26 cellular contexts compared by ENCODE assay signal in genomic region chr17:61460796-61461585, GRCh38. TPM values are rescaled to one million over a fixed set of nuclear protein-coding genes. Genes with fewer than 3 reads are reported as not detected.
A peak's percentile ranks its signal among the peaks of the same experiment; 100 is the strongest.
DNase-seq lines count a peak whose midpoint lies in the region; ATAC-seq and TF ChIP-seq lines count a peak whose summit lies in the region.
"Had no signal": no experiment of that assay in that cellular context is flagged by ENCODE, and none has a peak within 500 bp of the region (broad histone marks: within the 10 kb centered on the region; RNA-seq: fewer than 3 reads in every experiment).

No MANE protein-coding gene starts in this region.

- H3K27ac ChIP-seq in naive thymus-derived CD4-positive, alpha-beta T cell (ENCODE audit: low read depth, low read length): no peak overlapping the region
- H3K27ac ChIP-seq: body of pancreas, colonic mucosa, left ventricle myocardium inferior, PC-9 had no signal

- peaks cover 0 to 17% of the 10 kb centered on the region in 2 donors for H3K27me3 ChIP-seq in naive thymus-derived CD4-positive, alpha-beta T cell (ENCODE audit: control insufficient read depth in 2 of 2, insufficient read depth in 2 of 2, low read length in 2 of 2)

- no peak overlapping the region for H3K4me3 ChIP-seq in naive thymus-derived CD4-positive, alpha-beta T cell (ENCODE audit: low read length)
- H3K4me3 ChIP-seq: body of pancreas, colonic mucosa, PC-9 had no signal

- H3K36me3 ChIP-seq in naive thymus-derived CD4-positive, alpha-beta T cell (ENCODE audit: control insufficient read depth in 2 of 3, insufficient read depth in 3 of 3, low read length in 3 of 3): no peaks in the 10 kb centered on the region
- H3K36me3 ChIP-seq: colonic mucosa, left ventricle myocardium inferior had no signal

- peaks cover 0 to 6% of the 10 kb centered on the region in 2 donors for H3K4me1 ChIP-seq in naive thymus-derived CD4-positive, alpha-beta T cell (ENCODE audit: control insufficient read depth in 2 of 2, insufficient read depth in 2 of 2, low read length in 2 of 2)

- no peaks in the 10 kb centered on the region for H3K36me3 Mint-ChIP-seq in activated naive CD8-positive, alpha-beta T cell
- H3K36me3 Mint-ChIP-seq in activated naive CD8-positive, alpha-beta T cell treated with anti-CD3 and anti-CD28 coated beads for 36 hours: no peaks in the 10 kb centered on the region
- H3K36me3 Mint-ChIP-seq in WTC11 (0 out of 2 replicates have a peak, but pooled peaks cover 2% of the 10 kb centered on the region), osteocyte (ENCODE audit: unreplicated experiment) (no peaks in the 10 kb centered on the region)
- H3K36me3 Mint-ChIP-seq in naive thymus-derived CD4-positive, alpha-beta T cell: no peaks in the 10 kb centered on the region

- intact Hi-C loops in naive thymus-derived CD4-positive, alpha-beta T cell (cut with micrococcal nuclease): no loop called here

- DNase-seq in activated naive CD8-positive, alpha-beta T cell treated with anti-CD3 and anti-CD28 coated beads for 36 hours: no peak
- no peak for DNase-seq in WTC11 (ENCODE audit: low spot score)
- DNase-seq in naive thymus-derived CD4-positive, alpha-beta T cell: peak in 1 of 9 donors; percentile 9
- no peak for DNase-seq in osteocyte (ENCODE audit: extremely low spot score, unreplicated experiment)
- DNase-seq in medulla oblongata (ENCODE audit: extremely low spot score): no peak
- no peak for DNase-seq in GF-D8 (lab: John Stamatoyannopoulos, UW)
- DNase-seq: ACHN; activated CD4-positive, alpha-beta memory T cell treated with anti-CD3 and anti-CD28 coated beads, Interleukin-2, amount 10 ng/mL, durations not matched to agents 7 days and 5 days; activated naive CD8-positive, alpha-beta T cell treated with anti-CD3 and anti-CD28 coated beads, Interleukin-2, amount 50 U/mL, for 24 hours; body of pancreas; GOT3; KG1; left ventricle myocardium inferior; NCI-H187; NCI-H2227 treated with DMSO at 0.1 percent for 48 hours; NCI-H748 treated with DMSO at 0.1 percent for 48 hours; PC-9; right cardiac atrium; SIG-M5 had no signal

- CTCF ChIA-PET in WTC11 (lab: Charles Lee): interaction anchor here (0.8 to 4.0 kb wide), 11 partner anchors 10 to 114 kb away, joined by 3 to 33 read pairs (median 5); partner anchors contain the start of gene TBX4
- CTCF ChIA-PET in naive thymus-derived CD4-positive, alpha-beta T cell (lab: Charles Lee): no interaction called here

- H3K4me3 Mint-ChIP-seq in activated naive CD8-positive, alpha-beta T cell: peak overlapping the region; percentile 63
- H3K4me3 Mint-ChIP-seq in activated naive CD8-positive, alpha-beta T cell treated with anti-CD3 and anti-CD28 coated beads for 36 hours: no peak overlapping the region
- H3K4me3 Mint-ChIP-seq in WTC11: peak overlapping the region; percentile 68
- H3K4me3 Mint-ChIP-seq in naive thymus-derived CD4-positive, alpha-beta T cell: peak overlapping the region in 7 of 10 donors; percentile 5 to 71 (median 45)
- H3K4me3 Mint-ChIP-seq in osteocyte (ENCODE audit: unreplicated experiment): no peak overlapping the region
- H3K4me3 Mint-ChIP-seq: activated CD4-positive, alpha-beta memory T cell treated with anti-CD3 and anti-CD28 coated beads, Interleukin-2, amount 10 ng/mL, durations not matched to agents 7 days and 5 days; activated naive CD8-positive, alpha-beta T cell treated with anti-CD3 and anti-CD28 coated beads, Interleukin-2, amount 50 U/mL, for 24 hours; activated T-helper 1 cell treated with anti-CD3 and anti-CD28 coated beads, Interleukin-12 subunit alpha, Interleukin-12 subunit beta, Interleukin-2, Interleukin-4 antibody, amounts not matched to agents 30 ng/mL and 10 ng/mL and 1 ng/mL, durations not matched to agents 14 hours and 24 hours and 36 hours had no signal

- no peak overlapping the region for H3K27ac Mint-ChIP-seq in activated naive CD8-positive, alpha-beta T cell
- H3K27ac Mint-ChIP-seq in activated naive CD8-positive, alpha-beta T cell treated with anti-CD3 and anti-CD28 coated beads for 36 hours: no peak overlapping the region
- H3K27ac Mint-ChIP-seq in WTC11 (no peak overlapping the region), osteocyte (ENCODE audit: unreplicated experiment) (no peak overlapping the region)
- H3K27ac Mint-ChIP-seq in naive thymus-derived CD4-positive, alpha-beta T cell: no peak overlapping the region
- H3K27ac Mint-ChIP-seq: activated CD4-positive, alpha-beta memory T cell treated with anti-CD3 and anti-CD28 coated beads, Interleukin-2, amount 10 ng/mL, durations not matched to agents 7 days and 5 days; activated naive CD8-positive, alpha-beta T cell treated with anti-CD3 and anti-CD28 coated beads, Interleukin-2, amount 50 U/mL, for 24 hours; activated T-helper 1 cell treated with anti-CD3 and anti-CD28 coated beads, Interleukin-12 subunit alpha, Interleukin-12 subunit beta, Interleukin-2, Interleukin-4 antibody, amounts not matched to agents 30 ng/mL and 10 ng/mL and 1 ng/mL, durations not matched to agents 14 hours and 24 hours and 36 hours; CD14-positive monocyte had no signal

- peaks cover 46% of the 10 kb centered on the region for H3K27me3 Mint-ChIP-seq in activated naive CD8-positive, alpha-beta T cell
- H3K27me3 Mint-ChIP-seq in activated naive CD8-positive, alpha-beta T cell treated with anti-CD3 and anti-CD28 coated beads for 36 hours: peaks cover 88% of the 10 kb centered on the region
- H3K27me3 Mint-ChIP-seq in WTC11 (ENCODE audit: low read depth) (peaks cover 99% of the 10 kb centered on the region), osteocyte (ENCODE audit: unreplicated experiment) (peaks cover 66% of the 10 kb centered on the region)
- peaks cover 66 to 85% (median 78%) of the 10 kb centered on the region in 5 donors for H3K27me3 Mint-ChIP-seq in naive thymus-derived CD4-positive, alpha-beta T cell

- POLR2A ChIA-PET in WTC11 (lab: Charles Lee): no interaction called here
- POLR2A ChIA-PET in naive thymus-derived CD4-positive, alpha-beta T cell (lab: Charles Lee): no interaction called here

- H3K4me1 Mint-ChIP-seq in activated naive CD8-positive, alpha-beta T cell (ENCODE audit: low read depth): peaks cover 36% of the 10 kb centered on the region
- peaks cover 30% of the 10 kb centered on the region for H3K4me1 Mint-ChIP-seq in activated naive CD8-positive, alpha-beta T cell treated with anti-CD3 and anti-CD28 coated beads for 36 hours
- peaks cover 40% of the 10 kb centered on the region for H3K4me1 Mint-ChIP-seq in WTC11
- peaks cover 11 to 44% (median 34%) of the 10 kb centered on the region in 7 donors for H3K4me1 Mint-ChIP-seq in naive thymus-derived CD4-positive, alpha-beta T cell
- peaks cover 25% of the 10 kb centered on the region for H3K4me1 Mint-ChIP-seq in osteocyte (ENCODE audit: unreplicated experiment)

- H3K9me3 ChIP-seq in naive thymus-derived CD4-positive, alpha-beta T cell (ENCODE audit: control insufficient read depth in 2 of 3, low read length in 3 of 3): no peaks in the 10 kb centered on the region
- H3K9me3 ChIP-seq: body of pancreas, colonic mucosa, left ventricle myocardium inferior had no signal

- ATAC-seq in WTC11 (no peak), GM21576 (IDR thresholded peaks at IDR 0.05; ENCODE audit: unreplicated experiment) (no peak)
- ATAC-seq in naive thymus-derived CD4-positive, alpha-beta T cell: no peak
- ATAC-seq: activated naive CD8-positive, alpha-beta T cell treated with anti-CD3 and anti-CD28 coated beads, Interleukin-2, amount 50 U/mL, for 24 hours; body of pancreas; right cardiac atrium had no signal

- TF ChIP-seq CTCF in WTC11 (IDR thresholded peaks at IDR 0.05) (no peak), osteocyte (IDR thresholded peaks at IDR 0.05) (no peak)

- no peaks in the 10 kb centered on the region for H3K9me3 Mint-ChIP-seq in activated naive CD8-positive, alpha-beta T cell (ENCODE audit: low read depth)
- no peaks in the 10 kb centered on the region for H3K9me3 Mint-ChIP-seq in activated naive CD8-positive, alpha-beta T cell treated with anti-CD3 and anti-CD28 coated beads for 36 hours
- no peaks in the 10 kb centered on the region for H3K9me3 Mint-ChIP-seq in WTC11
- H3K9me3 Mint-ChIP-seq in naive thymus-derived CD4-positive, alpha-beta T cell: no peaks in the 10 kb centered on the region
- H3K9me3 Mint-ChIP-seq in osteocyte (ENCODE audit: unreplicated experiment): no peaks in the 10 kb centered on the region
- H3K9me3 Mint-ChIP-seq: activated CD4-positive, alpha-beta memory T cell treated with anti-CD3 and anti-CD28 coated beads, Interleukin-2, amount 10 ng/mL, durations not matched to agents 7 days and 5 days; activated naive CD8-positive, alpha-beta T cell treated with anti-CD3 and anti-CD28 coated beads, Interleukin-2, amount 50 U/mL, for 24 hours; activated T-helper 1 cell treated with anti-CD3 and anti-CD28 coated beads, Interleukin-12 subunit alpha, Interleukin-12 subunit beta, Interleukin-2, Interleukin-4 antibody, amounts not matched to agents 30 ng/mL and 10 ng/mL and 1 ng/mL, durations not matched to agents 14 hours and 24 hours and 36 hours had no signal

TF ChIP-seq in WTC11, 78 proteins besides CTCF, POLR2A, EP300 and RAD21:
- no peak for TF ChIP-seq TP53 (CRISPR knock-in tag; IDR thresholded peaks at IDR 0.05)

RNA-seq across cellular contexts. Expression of gene TBX4, which starts 8.8 kb away (rescaled TPM):
- total RNA-seq in activated naive CD8-positive, alpha-beta T cell treated with anti-CD3 and anti-CD28 coated beads for 36 hours: not detected
- total RNA-seq in WTC11 (2021) (not detected in 3 replicates), osteocyte (not detected in 2 replicates)
- not detected for total RNA-seq in naive thymus-derived CD4-positive, alpha-beta T cell
- not detected for polyA plus RNA-seq in naive thymus-derived CD4-positive, alpha-beta T cell
- total RNA-seq: activated CD4-positive, alpha-beta memory T cell treated with anti-CD3 and anti-CD28 coated beads, Interleukin-2, amount 10 ng/mL, durations not matched to agents 7 days and 5 days; activated T-helper 1 cell treated with anti-CD3 and anti-CD28 coated beads, Interleukin-12 subunit alpha, Interleukin-12 subunit beta, Interleukin-2, Interleukin-4 antibody, amounts not matched to agents 30 ng/mL and 10 ng/mL and 1 ng/mL, durations not matched to agents 14 hours and 24 hours and 36 hours; body of pancreas; colonic mucosa; left ventricle myocardium inferior; omental fat pad; PC-9; right cardiac atrium; T-helper 1 cell treated with Interleukin-12 subunit alpha and Interleukin-12 subunit beta and Interleukin-4 antibody, amounts not matched to agents 30 ng/mL and 1 ng/mL, for 36 hours had no signal
- polyA plus RNA-seq: CD14-positive monocyte had no signal

Comparison
In these comparisons a context has a peak if more than half of its experiments do, and no peak if none do; other contexts are left out.
1. H3K4me3 Mint-ChIP-seq: peak in activated naive CD8-positive, alpha-beta T cell (single experiment), WTC11 (single experiment) and naive thymus-derived CD4-positive, alpha-beta T cell (7 of 10); none in activated naive CD8-positive, alpha-beta T cell treated with anti-CD3 and anti-CD28 coated beads for 36 hours (single experiment) and osteocyte (single experiment).